8 cellular contexts compared by ENCODE assay signal in genomic region chr14:92513204-92513965, GRCh38. TPM values are rescaled to one million over a fixed set of nuclear protein-coding genes. Genes with fewer than 3 reads are reported as not detected.
DNase-seq lines count a peak whose midpoint lies in the region; ATAC-seq and TF ChIP-seq lines count a peak whose summit lies in the region.

Gene RIN3 (plus strand): TSS chr14:92513781. CDS start chr14:92513933, 152 bp downstream.

- peaks cover 53% of the 10 kb centered on the region for H3K4me1 Mint-ChIP-seq in stimulated activated memory B cell treated with anti-CD40 and anti-IgM and Interleukin-4, amounts not matched to agents 10 μg/mL and 1 μg/mL and 100 μg/mL, for 72 hours

- peak within 1 kb of the TSS; percentile 82 to 95 (median 90) for H3K27ac ChIP-seq in BLaER1 treated with 17β-estradiol and CSF1 and Interleukin-3, amounts not matched to agents 10 nM and 100 nM
- H3K27ac ChIP-seq in lung (ENCODE audit: low read depth in 1 of 2, low read length in 1 of 2), result peak within 1 kb of the TSS; percentile 82 to 95

- H3K4me3 ChIP-seq in BLaER1 treated with 17β-estradiol and CSF1 and Interleukin-3, amounts not matched to agents 10 nM and 100 nM, result peak within 1 kb of the TSS; percentile 61 to 83 (median 72)
- H3K4me3 ChIP-seq in lung, result peak within 1 kb of the TSS; percentile 84

- no peaks in the 10 kb centered on the region for H3K27me3 Mint-ChIP-seq in stimulated activated memory B cell treated with anti-CD40 and anti-IgM and Interleukin-4, amounts not matched to agents 10 μg/mL and 1 μg/mL and 100 μg/mL, for 72 hours

- DNase-seq in HS-27A (ENCODE audit: low read depth) (peak; percentile 31), ecto neural progenitor cell (ENCODE audit: low spot score) (peak; percentile 73), lung (ENCODE audit: low spot score) (peak; percentile 61)
- DNase-seq in activated CD4-positive, alpha-beta T cell treated with anti-CD3 and anti-CD28 coated beads for 4 hours, result peak; percentile 30 to 39

- H3K36me3 Mint-ChIP-seq in stimulated activated memory B cell treated with anti-CD40 and anti-IgM and Interleukin-4, amounts not matched to agents 10 μg/mL and 1 μg/mL and 100 μg/mL, for 72 hours, result no peaks in the 10 kb centered on the region

- H3K9me3 Mint-ChIP-seq in stimulated activated memory B cell treated with anti-CD40 and anti-IgM and Interleukin-4, amounts not matched to agents 10 μg/mL and 1 μg/mL and 100 μg/mL, for 72 hours, result no peaks in the 10 kb centered on the region

- H3K4me1 ChIP-seq in BLaER1 treated with 17β-estradiol and CSF1 and Interleukin-3, amounts not matched to agents 10 nM and 100 nM, result peaks cover 30 to 63% (median 40%) of the 10 kb centered on the region in 10 experiments
- peaks cover 0 to 14% of the 10 kb centered on the region in 2 donors for H3K4me1 ChIP-seq in lung (ENCODE audit: control insufficient read depth in 2 of 2, insufficient read depth in 2 of 2, low read length in 2 of 2)

- peak within 1 kb of the TSS; percentile 85 to 98 (median 90) for H3K9ac ChIP-seq in BLaER1 treated with 17β-estradiol and CSF1 and Interleukin-3, amounts not matched to agents 10 nM and 100 nM

- H3K4me2 ChIP-seq in BLaER1 treated with 17β-estradiol and CSF1 and Interleukin-3, amounts not matched to agents 10 nM and 100 nM, result peak within 1 kb of the TSS; percentile 90 to 100 (median 97)

- H3K9me3 ChIP-seq in BLaER1 treated with 17β-estradiol and CSF1 and Interleukin-3, amounts not matched to agents 10 nM and 100 nM (replicated peaks in 1 of 11), result no peaks in the 10 kb centered on the region
- H3K9me3 ChIP-seq in lung (ENCODE audit: control insufficient read depth in 2 of 2, insufficient read depth in 1 of 2, low read length in 1 of 2), result no peaks in the 10 kb centered on the region

- WGBS in lung, 2 donors, result 2 to 3% methylated on average over 79 of the region's 79 CpGs

- H3K27me3 ChIP-seq in BLaER1 treated with 17β-estradiol and CSF1 and Interleukin-3, amounts not matched to agents 10 nM and 100 nM, result peaks cover 0 to 36% (median 13%) of the 10 kb centered on the region in 11 experiments; a peak in 16 of 22 replicates
- H3K27me3 ChIP-seq in lung (ENCODE audit: control insufficient read depth, insufficient read depth), result no peaks in the 10 kb centered on the region

- peak within 1 kb of the TSS; percentile 83 for H3K4me3 Mint-ChIP-seq in stimulated activated memory B cell treated with anti-CD40 and anti-IgM and Interleukin-4, amounts not matched to agents 10 μg/mL and 1 μg/mL and 100 μg/mL, for 72 hours

- H3K27ac Mint-ChIP-seq in stimulated activated memory B cell treated with anti-CD40 and anti-IgM and Interleukin-4, amounts not matched to agents 10 μg/mL and 1 μg/mL and 100 μg/mL, for 72 hours, result peak within 1 kb of the TSS; percentile 76

- H3K36me3 ChIP-seq in BLaER1 treated with 17β-estradiol and CSF1 and Interleukin-3, amounts not matched to agents 10 nM and 100 nM, result no peaks in the 10 kb centered on the region
- no peaks in the 10 kb centered on the region for H3K36me3 ChIP-seq in lung (ENCODE audit: control insufficient read depth in 2 of 2, insufficient read depth in 2 of 2, low read length in 2 of 2)

- TF ChIP-seq CTCF in lung (IDR thresholded peaks at IDR 0.05; ENCODE audit: control extremely low read depth, extremely low read depth), result no peak

- ATAC-seq in GM19397 (IDR thresholded peaks at IDR 0.05; ENCODE audit: unreplicated experiment), result peak; percentile 59
- peak; percentile 61 for ATAC-seq in lung (ENCODE audit: insufficient read depth, low FRiP score)
- peak; percentile 75 for ATAC-seq in stimulated activated memory B cell treated with anti-CD40 and anti-IgM and Interleukin-4, amounts not matched to agents 10 μg/mL and 1 μg/mL and 100 μg/mL, for 72 hours
- ATAC-seq in HG02970 (IDR thresholded peaks at IDR 0.05; ENCODE audit: low FRiP score, unreplicated experiment), result no peak

- peaks cover 0 to 33% (median 0%) of the 10 kb centered on the region in 11 experiments; a peak in 7 of 22 replicates for H4K20me1 ChIP-seq in BLaER1 treated with 17β-estradiol and CSF1 and Interleukin-3, amounts not matched to agents 10 nM and 100 nM

RNA-seq across cellular contexts. Expression of gene RIN3, which starts in this region (rescaled TPM):
- 10 to 100 TPM; 28.1 to 55.5 TPM for total RNA-seq in lung
- polyA plus RNA-seq in lung, result 10 to 100 TPM; 19.3 to 52.4 TPM
